In genomic region chr4:183541081-183542045, GRCh38 we compare ENCODE assay signal across 13 cellular contexts. TPM values are rescaled to one million over a fixed set of nuclear protein-coding genes. Genes with fewer than 3 reads are reported as not detected.
DNase-seq lines count a peak whose midpoint lies in the region; ATAC-seq, FAIRE-seq and TF ChIP-seq lines count a peak whose summit lies in the region.
"Had no signal": no experiment of that assay in that cellular context is flagged by ENCODE, and none has a peak within 500 bp of the region (broad histone marks: within the 10 kb centered on the region; RNA-seq: fewer than 3 reads in every experiment).

No MANE protein-coding gene starts in this region.

- peaks cover 5% of the 10 kb centered on the region for H3K4me1 Mint-ChIP-seq in activated T-helper 17 cell treated with anti-CD3 and anti-CD28 coated beads, Interleukin-2, amount 50 U/mL, for 72 hours
- H3K4me1 Mint-ChIP-seq: activated naive CD4-positive, alpha-beta T cell treated with anti-CD3 and anti-CD28 coated beads, Interleukin-2, amount 50 U/mL, for 24 hours had no signal

- peak overlapping the region in 13 of 21 experiments; percentile 4 to 65 (median 33) for H3K27ac ChIP-seq in skin epidermis
- H3K27ac ChIP-seq in kidney (ENCODE audit: low read depth in 2 of 2, low read length in 2 of 2) = no peak overlapping the region

- H3K9me3 ChIP-seq in kidney (ENCODE audit: control insufficient read depth in 1 of 2, low read length in 2 of 2) = no peaks in the 10 kb centered on the region

- FAIRE-seq in kidney (lab: Jason Lieb, UNC) = no peak

- H3K4me3 ChIP-seq in astrocyte of the spinal cord (ENCODE audit: low read depth, low read length) (no peak overlapping the region), skin epidermis (no peak overlapping the region), kidney (ENCODE audit: low read length in 2 of 2) (no peak overlapping the region)

- TF ChIP-seq CTCF in astrocyte of the spinal cord (IDR thresholded peaks at IDR 0.05; ENCODE audit: low read depth, low read length) = no peak
- TF ChIP-seq CTCF in kidney (IDR thresholded peaks at IDR 0.05; ENCODE audit: borderline replicate concordance, extremely low read depth, insufficient read depth) = no peak

- H3K9me3 Mint-ChIP-seq in activated T-helper 17 cell treated with anti-CD3 and anti-CD28 coated beads, Interleukin-2, amount 50 U/mL, for 72 hours = peaks cover 14% of the 10 kb centered on the region
- H3K9me3 Mint-ChIP-seq: activated naive CD4-positive, alpha-beta T cell treated with anti-CD3 and anti-CD28 coated beads, Interleukin-2, amount 50 U/mL, for 24 hours had no signal

- intact Hi-C loops in kidney (cut with DNase I) = no loop called here

- no peak overlapping the region for H3K27ac Mint-ChIP-seq in activated T-helper 17 cell treated with anti-CD3 and anti-CD28 coated beads, Interleukin-2, amount 50 U/mL, for 72 hours
- H3K27ac Mint-ChIP-seq: activated naive CD4-positive, alpha-beta T cell treated with anti-CD3 and anti-CD28 coated beads, Interleukin-2, amount 50 U/mL, for 24 hours had no signal

- H3K36me3 ChIP-seq in kidney (ENCODE audit: control insufficient read depth in 1 of 2, insufficient read depth in 2 of 2, low read length in 2 of 2) = no peaks in the 10 kb centered on the region

- H3K9ac ChIP-seq in kidney (ENCODE audit: low read length in 2 of 2) = no peak overlapping the region

- no peak overlapping the region for H3K4me3 Mint-ChIP-seq in activated T-helper 17 cell treated with anti-CD3 and anti-CD28 coated beads, Interleukin-2, amount 50 U/mL, for 72 hours
- H3K4me3 Mint-ChIP-seq: activated naive CD4-positive, alpha-beta T cell treated with anti-CD3 and anti-CD28 coated beads, Interleukin-2, amount 50 U/mL, for 24 hours had no signal

- no peaks in the 10 kb centered on the region for H3K4me1 ChIP-seq in kidney (ENCODE audit: control insufficient read depth in 1 of 2, insufficient read depth in 1 of 2, low read depth in 1 of 2, low read length in 2 of 2)

- peaks cover 24% of the 10 kb centered on the region for H3K27me3 Mint-ChIP-seq in activated T-helper 17 cell treated with anti-CD3 and anti-CD28 coated beads, Interleukin-2, amount 50 U/mL, for 72 hours

- no peak for ATAC-seq in activated T-helper 17 cell treated with anti-CD3 and anti-CD28 coated beads, Interleukin-2, amount 50 U/mL, for 72 hours (replicated peaks)

- in situ Hi-C loops in astrocyte of the spinal cord (cut with HindIII; ENCODE audit: low sequenced_read_pairs) = no loop called here

- H3K36me3 Mint-ChIP-seq in activated T-helper 17 cell treated with anti-CD3 and anti-CD28 coated beads, Interleukin-2, amount 50 U/mL, for 72 hours (ENCODE audit: low read depth) = no peaks in the 10 kb centered on the region

- DNase-seq in NCI-H748 (lab: John Stamatoyannopoulos, UW; ENCODE audit: unreplicated experiment) (peak; percentile 52), NCI-H748 treated with DMSO at 0.1 percent for 48 hours (lab: John Stamatoyannopoulos, UW) (no peak), astrocyte of the spinal cord (ENCODE audit: low read depth, low spot score) (peak; percentile 6), iPS-NIHi7 (ENCODE audit: extremely low spot score) (peak; percentile 76), kidney (no peak), globus pallidus (ENCODE audit: low spot score) (no peak)
- DNase-seq: ACHN, DMS153, NCI-H2029 treated with DMSO at 0.1 percent for 48 hours, RPMI8226 had no signal

RNA-seq across cellular contexts. Expression of gene ING2, which starts 36.5 kb away (rescaled TPM):
- total RNA-seq in kidney = 7.8 TPM
- polyA plus RNA-seq in kidney (ENCODE audit: insufficient read depth, low read depth, low replicate concordance) = 17.3 TPM
- 10 to 100 TPM; 10.6 to 16.3 TPM for total RNA-seq in activated T-helper 17 cell treated with anti-CD3 and anti-CD28 coated beads, Interleukin-2, amount 50 U/mL, for 72 hours

Comparison
In these comparisons a context has a peak if more than half of its experiments do, and no peak if none do; other contexts are left out.
1. DNase-seq: peak in NCI-H748 (single experiment), astrocyte of the spinal cord (single experiment) and iPS-NIHi7 (single experiment); none in NCI-H748 treated with DMSO at 0.1 percent for 48 hours (single experiment), kidney (single experiment) and globus pallidus (single experiment).
2. H3K27ac ChIP-seq: peak in skin epidermis (13 of 21); none in kidney (0 of 2).